ENCODE assay signal across 14 cellular contexts in genomic region chr6:41704656-41705328, GRCh38. TPM values are rescaled to one million over a fixed set of nuclear protein-coding genes. Genes with fewer than 3 reads are reported as not detected.
A peak's percentile ranks its signal among the peaks of the same experiment; 100 is the strongest.
DNase-seq lines count a peak whose midpoint lies in the region; ATAC-seq and TF ChIP-seq lines count a peak whose summit lies in the region.
"Had no signal": no experiment of that assay in that cellular context is flagged by ENCODE, and none has a peak within 500 bp of the region (broad histone marks: within the 10 kb centered on the region; RNA-seq: fewer than 3 reads in every experiment).

No MANE protein-coding gene starts in this region.

- no peaks in the 10 kb centered on the region for H3K9me3 ChIP-seq in tibial nerve

- H3K27me3 Mint-ChIP-seq in activated naive CD4-positive, alpha-beta T cell treated with anti-CD3 and anti-CD28 coated beads, Interleukin-2, amount 10 ng/mL, durations not matched to agents 7 days and 5 days, result no peaks in the 10 kb centered on the region
- H3K27me3 Mint-ChIP-seq: activated CD4-positive, alpha-beta T cell treated with anti-CD3 and anti-CD28 coated beads for 36 hours had no signal

- no peak overlapping the region for H3K4me3 Mint-ChIP-seq in activated naive CD4-positive, alpha-beta T cell treated with anti-CD3 and anti-CD28 coated beads, Interleukin-2, amount 10 ng/mL, durations not matched to agents 7 days and 5 days
- H3K4me3 Mint-ChIP-seq: activated CD4-positive, alpha-beta T cell treated with anti-CD3 and anti-CD28 coated beads for 36 hours had no signal

- 84 to 87% methylated on average over 6 of the region's 6 CpGs for WGBS in tibial nerve, 2 donors

- H3K36me3 Mint-ChIP-seq in activated naive CD4-positive, alpha-beta T cell treated with anti-CD3 and anti-CD28 coated beads, Interleukin-2, amount 10 ng/mL, durations not matched to agents 7 days and 5 days, result peaks cover 7% of the 10 kb centered on the region
- H3K36me3 Mint-ChIP-seq in activated naive CD4-positive, alpha-beta T cell treated with anti-CD3 and anti-CD28 coated beads, Interleukin-2, amount 50 U/mL, for 72 hours, result no peaks in the 10 kb centered on the region

- no peaks in the 10 kb centered on the region for H3K36me3 ChIP-seq in tibial nerve

- TF ChIP-seq CTCF in tibial nerve (IDR thresholded peaks at IDR 0.05), result no peak

- CTCF ChIA-PET in activated naive CD4-positive, alpha-beta T cell treated with anti-CD3 and anti-CD28 coated beads, Interleukin-2, amount 10 ng/mL, durations not matched to agents 7 days and 5 days (lab: Charles Lee), result interaction anchor here (0.6 to 3.4 kb wide), 9 partner anchors 11 to 95 kb away, joined by 3 to 30 read pairs (median 9); partner anchors contain the start of gene TFEB

- no peak for ATAC-seq in activated naive CD4-positive, alpha-beta T cell treated with anti-CD3 and anti-CD28 coated beads, Interleukin-2, amount 50 U/mL, for 72 hours
- ATAC-seq in left colon, result peak; percentile 82
- ATAC-seq in sciatic nerve, result no peak
- ATAC-seq: activated CD4-positive, alpha-beta T cell treated with anti-CD3 and anti-CD28 coated beads for 36 hours had no signal

- no peaks in the 10 kb centered on the region for H3K9me3 Mint-ChIP-seq in activated naive CD4-positive, alpha-beta T cell treated with anti-CD3 and anti-CD28 coated beads, Interleukin-2, amount 10 ng/mL, durations not matched to agents 7 days and 5 days
- no peaks in the 10 kb centered on the region for H3K9me3 Mint-ChIP-seq in activated naive CD4-positive, alpha-beta T cell treated with anti-CD3 and anti-CD28 coated beads, Interleukin-2, amount 50 U/mL, for 72 hours

- peak overlapping the region; percentile 28 for H3K27ac Mint-ChIP-seq in activated naive CD4-positive, alpha-beta T cell treated with anti-CD3 and anti-CD28 coated beads, Interleukin-2, amount 10 ng/mL, durations not matched to agents 7 days and 5 days
- H3K27ac Mint-ChIP-seq in activated naive CD4-positive, alpha-beta T cell treated with anti-CD3 and anti-CD28 coated beads, Interleukin-2, amount 50 U/mL, for 72 hours, result peak overlapping the region in 1 of 2 donors; percentile 78
- H3K27ac Mint-ChIP-seq: activated CD4-positive, alpha-beta T cell treated with anti-CD3 and anti-CD28 coated beads for 36 hours had no signal

- DNase-seq in activated naive CD4-positive, alpha-beta T cell treated with anti-CD3 and anti-CD28 coated beads, Interleukin-2, amount 10 ng/mL, durations not matched to agents 7 days and 5 days, result no peak
- DNase-seq in activated naive CD4-positive, alpha-beta T cell treated with anti-CD3 and anti-CD28 coated beads, Interleukin-2, amount 50 U/mL, for 72 hours (ENCODE audit: low spot score in 2 of 2), result no peak
- peak; percentile 36 to 64 for DNase-seq in left colon
- DNase-seq in tibial nerve (ENCODE audit: low spot score in 2 of 2), result no peak
- no peak for DNase-seq in NCI-H2171 treated with DMSO at 0.1 percent for 48 hours (lab: John Stamatoyannopoulos, UW)
- no peak for DNase-seq in sciatic nerve (ENCODE audit: low spot score)
- no peak for DNase-seq in Ammon's horn (ENCODE audit: low spot score)
- DNase-seq: activated CD4-positive, alpha-beta T cell treated with anti-CD3 and anti-CD28 coated beads for 36 hours; NCI-H1930; SHP77 had no signal

- intact Hi-C loops in left colon (cut with DNase I, micrococcal nuclease) (no loop called here), sciatic nerve (cut with DNase I) (no loop called here)

- peak overlapping the region in 1 of 4 donors; percentile 6 for H3K4me3 ChIP-seq in tibial nerve

- no peaks in the 10 kb centered on the region for H3K27me3 ChIP-seq in tibial nerve

- TF ChIP-seq EP300 in tibial nerve (IDR thresholded peaks at IDR 0.05), result no peak

- peak overlapping the region; percentile 61 to 92 (median 82) for H3K27ac ChIP-seq in tibial nerve

- peaks cover 46% of the 10 kb centered on the region for H3K4me1 Mint-ChIP-seq in activated naive CD4-positive, alpha-beta T cell treated with anti-CD3 and anti-CD28 coated beads, Interleukin-2, amount 10 ng/mL, durations not matched to agents 7 days and 5 days

- H3K4me1 ChIP-seq in tibial nerve, result peaks cover 0 to 87% (median 60%) of the 10 kb centered on the region in 4 donors

- peak; percentile 85 for TF ChIP-seq POLR2A in Raji (IDR thresholded peaks at IDR 0.05; ENCODE audit: insufficient read depth, low read depth, low read length)
- TF ChIP-seq POLR2A in tibial nerve (IDR thresholded peaks at IDR 0.05), result no peak

RNA-seq across cellular contexts. Expression of gene TFEB, which starts 30.6 kb away (rescaled TPM):
- 10 to 100 TPM in 1 of 2 donors, 1 to 10 TPM in 1; 3.0 to 14.4 TPM for total RNA-seq in activated naive CD4-positive, alpha-beta T cell treated with anti-CD3 and anti-CD28 coated beads, Interleukin-2, amount 50 U/mL, for 72 hours
- total RNA-seq in left colon (10 to 100 TPM; 24.3 to 29.7 TPM), tibial nerve (10 to 100 TPM; 19.2 to 28.8 (median 20.6) TPM), sciatic nerve (35.5 TPM)

RNA-seq across cellular contexts. Expression of gene PGC, which starts 42.4 kb away (rescaled TPM):
- not detected for total RNA-seq in activated naive CD4-positive, alpha-beta T cell treated with anti-CD3 and anti-CD28 coated beads, Interleukin-2, amount 50 U/mL, for 72 hours
- total RNA-seq in left colon, result not detected
- not detected for total RNA-seq in tibial nerve
- 0.27 TPM for total RNA-seq in sciatic nerve
- total RNA-seq: activated CD4-positive, alpha-beta T cell treated with anti-CD3 and anti-CD28 coated beads for 36 hours; HT1080; kidney; pulmonary artery endothelial cell had no signal

Comparison
In these comparisons a context has a peak if more than half of its experiments do, and no peak if none do; other contexts are left out.
1. DNase-seq: peak in left colon (2 of 2); none in activated naive CD4-positive, alpha-beta T cell treated with anti-CD3 and anti-CD28 coated beads, Interleukin-2, amount 10 ng/mL, durations not matched to agents 7 days and 5 days (single experiment), activated naive CD4-positive, alpha-beta T cell treated with anti-CD3 and anti-CD28 coated beads, Interleukin-2, amount 50 U/mL, for 72 hours (0 of 2), tibial nerve (0 of 2), NCI-H2171 treated with DMSO at 0.1 percent for 48 hours (single experiment), sciatic nerve (single experiment) and Ammon's horn (single experiment).